Comparison of ENCODE assay signal across 18 cellular contexts in the genomic region with DNA sequence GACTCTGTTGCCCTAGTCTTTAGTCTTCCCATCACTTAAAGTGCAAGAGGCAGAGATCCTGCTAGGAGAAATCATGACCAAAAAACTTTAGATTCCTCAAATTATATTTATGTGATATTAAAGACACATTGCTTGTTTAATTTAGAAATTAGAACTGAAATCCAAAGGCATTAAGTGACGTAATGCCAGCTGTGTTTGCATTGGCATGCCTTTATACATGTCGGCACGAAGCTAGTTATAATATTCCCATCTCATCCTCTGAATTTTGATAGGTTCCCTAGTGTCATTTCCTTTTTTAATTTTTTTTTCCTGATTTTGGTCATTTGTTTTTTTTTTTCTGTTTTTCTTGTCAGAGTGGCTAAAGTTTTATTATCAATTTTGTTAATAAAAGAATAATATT.
DNase-seq lines count a peak whose midpoint lies in the region; ATAC-seq and TF ChIP-seq lines count a peak whose summit lies in the region.
"Had no signal": no experiment of that assay in that cellular context is flagged by ENCODE, and none has a peak within 500 bp of the region (broad histone marks: within the 10 kb centered on the region; RNA-seq: fewer than 3 reads in every experiment).

No MANE protein-coding gene starts in this region.

- no peak for ATAC-seq in activated CD4-positive, CD25-positive, alpha-beta regulatory T cell treated with anti-CD3 and anti-CD28 coated beads, Interleukin-2, amount 50 U/mL, for 24 hours
- no peak for ATAC-seq in HG03342 (IDR thresholded peaks at IDR 0.05; ENCODE audit: unreplicated experiment)

- TF ChIP-seq CTCF in AG10803 (conservative IDR thresholded peaks at IDR 0.05; ENCODE audit: low read length): no peak
- no peak for TF ChIP-seq CTCF in GM13977 (IDR thresholded peaks at IDR 0.05; ENCODE audit: extremely low read depth, insufficient read depth, missing control alignments)

- in situ Hi-C loops in GM13977 (cut with MboI; ENCODE audit: low pct_unique_long_range_greater_than_20kb, low sequenced_read_pairs, unreplicated experiment): no loop called here

- DNase-seq in AG10803 (ENCODE audit: low read depth): peak; percentile 5
- peak; percentile 51 for DNase-seq in RKO (ENCODE audit: low spot score)
- DNase-seq in dermis blood vessel endothelial cell: peak; percentile 63
- DNase-seq in iris pigment epithelial cell (ENCODE audit: low read depth): peak; percentile 20
- no peak for DNase-seq in GM13977 (ENCODE audit: low spot score)
- DNase-seq in NAMALWA (ENCODE audit: low spot score): no peak
- DNase-seq: CD8-positive, alpha-beta memory T cell; KG1; NCI-H1105 treated with DMSO at 0.1 percent for 48 hours; NCI-H2029 treated with DMSO at 0.1 percent for 48 hours; NCI-H2171; NCI-H345; NCI-H524; NCI-H774; OCI-M1; Right ventricle myocardium superior had no signal

- H3K4me3 ChIP-seq in AG10803 (ENCODE audit: low read length): no peak overlapping the region

Comparison
In these comparisons a context has a peak if more than half of its experiments do, and no peak if none do; other contexts are left out.
1. DNase-seq: peak in AG10803 (single experiment), RKO (single experiment), dermis blood vessel endothelial cell (single experiment) and iris pigment epithelial cell (single experiment); none in GM13977 (single experiment) and NAMALWA (single experiment).